1 cellular context compared by ENCODE assay signal in genomic region chr11:113817626-113818025, GRCh38.
TF ChIP-seq lines count a peak whose summit lies in the region.

No MANE protein-coding gene starts in this region.

TF ChIP-seq in GM23338, 12 proteins besides CTCF, POLR2A, EP300 and RAD21 (continued from another document):
- TF ChIP-seq REST (IDR thresholded peaks at IDR 0.05; ENCODE audit: unreplicated experiment) (no peak), JUNB (IDR thresholded peaks at IDR 0.05; ENCODE audit: unreplicated experiment) (no peak), EZH2phosphoT487 (IDR thresholded peaks at IDR 0.05; ENCODE audit: unreplicated experiment) (no peak), ZNF462 (CRISPR knock-in tag; IDR thresholded peaks at IDR 0.05) (no peak), NANOG (IDR thresholded peaks at IDR 0.05; ENCODE audit: borderline replicate concordance) (no peak), ETS1 (IDR thresholded peaks at IDR 0.05) (no peak), CREB1 (CRISPR knock-in tag; IDR thresholded peaks at IDR 0.05; ENCODE audit: low read depth) (no peak), ZNF331 (CRISPR knock-in tag; IDR thresholded peaks at IDR 0.05; ENCODE audit: low read depth) (no peak), ZNF114 (CRISPR knock-in tag; IDR thresholded peaks at IDR 0.05) (no peak), STAT1 (IDR thresholded peaks at IDR 0.05; ENCODE audit: unreplicated experiment) (no peak)
